ENCODE assay signal across 1 cellular context in the genomic region with DNA sequence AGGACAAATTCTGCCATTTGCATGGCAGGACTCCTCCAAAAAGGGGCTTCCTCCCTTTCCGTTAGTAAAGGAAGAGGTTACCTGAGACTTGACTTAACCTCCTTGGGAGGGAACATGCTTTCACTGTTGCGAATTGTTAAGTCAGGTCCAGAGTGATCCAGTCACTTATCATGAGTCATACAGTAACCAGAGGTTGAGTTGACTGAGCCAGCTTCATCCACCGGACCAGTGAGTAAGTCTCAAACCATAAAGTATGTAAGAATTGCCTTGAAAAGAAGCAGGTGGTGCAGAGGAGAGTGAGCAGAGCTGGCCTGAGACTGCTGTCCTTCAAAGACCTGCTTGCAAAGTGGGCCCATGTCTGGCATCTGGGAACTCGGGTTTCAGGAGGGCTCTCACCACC.
TF ChIP-seq lines count a peak whose summit lies in the region.

No MANE protein-coding gene starts in this region.

TF ChIP-seq in IMR-90, 13 proteins besides CTCF, POLR2A, EP300 and RAD21:
- no peak for TF ChIP-seq RCOR1 (IDR thresholded peaks at IDR 0.05; ENCODE audit: insufficient replicate concordance, low read length)
- TF ChIP-seq MAZ (IDR thresholded peaks at IDR 0.05; ENCODE audit: borderline replicate concordance, low read depth, low read length) = no peak
- TF ChIP-seq, protein P1, sequence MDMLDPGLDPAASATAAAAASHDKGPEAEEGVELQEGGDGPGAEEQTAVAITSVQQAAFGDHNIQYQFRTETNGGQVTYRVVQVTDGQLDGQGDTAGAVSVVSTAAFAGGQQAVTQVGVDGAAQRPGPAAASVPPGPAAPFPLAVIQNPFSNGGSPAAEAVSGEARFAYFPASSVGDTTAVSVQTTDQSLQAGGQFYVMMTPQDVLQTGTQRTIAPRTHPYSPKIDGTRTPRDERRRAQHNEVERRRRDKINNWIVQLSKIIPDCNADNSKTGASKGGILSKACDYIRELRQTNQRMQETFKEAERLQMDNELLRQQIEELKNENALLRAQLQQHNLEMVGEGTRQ (IDR thresholded peaks at IDR 0.05; ENCODE audit: low read depth, low read length) = no peak
- TF ChIP-seq MAFK (IDR thresholded peaks at IDR 0.05; ENCODE audit: low read depth, low read length) = no peak
- TF ChIP-seq NFE2L2 (IDR thresholded peaks at IDR 0.05; ENCODE audit: low read depth, low read length) = no peak
- TF ChIP-seq MXI1 (IDR thresholded peaks at IDR 0.05; ENCODE audit: borderline replicate concordance, low read depth, low read length) = no peak
- no peak for TF ChIP-seq RFX5 (IDR thresholded peaks at IDR 0.05; ENCODE audit: low read depth, low read length)
- no peak for TF ChIP-seq BHLHE40 (IDR thresholded peaks at IDR 0.05; ENCODE audit: low read depth, low read length)
- TF ChIP-seq CHD1 (IDR thresholded peaks at IDR 0.05; ENCODE audit: low read depth, low read length) = no peak
TF ChIP-seq in IMR-90: peak in this region for 0.
